ENCODE assay signal across 16 cellular contexts in the genomic region with DNA sequence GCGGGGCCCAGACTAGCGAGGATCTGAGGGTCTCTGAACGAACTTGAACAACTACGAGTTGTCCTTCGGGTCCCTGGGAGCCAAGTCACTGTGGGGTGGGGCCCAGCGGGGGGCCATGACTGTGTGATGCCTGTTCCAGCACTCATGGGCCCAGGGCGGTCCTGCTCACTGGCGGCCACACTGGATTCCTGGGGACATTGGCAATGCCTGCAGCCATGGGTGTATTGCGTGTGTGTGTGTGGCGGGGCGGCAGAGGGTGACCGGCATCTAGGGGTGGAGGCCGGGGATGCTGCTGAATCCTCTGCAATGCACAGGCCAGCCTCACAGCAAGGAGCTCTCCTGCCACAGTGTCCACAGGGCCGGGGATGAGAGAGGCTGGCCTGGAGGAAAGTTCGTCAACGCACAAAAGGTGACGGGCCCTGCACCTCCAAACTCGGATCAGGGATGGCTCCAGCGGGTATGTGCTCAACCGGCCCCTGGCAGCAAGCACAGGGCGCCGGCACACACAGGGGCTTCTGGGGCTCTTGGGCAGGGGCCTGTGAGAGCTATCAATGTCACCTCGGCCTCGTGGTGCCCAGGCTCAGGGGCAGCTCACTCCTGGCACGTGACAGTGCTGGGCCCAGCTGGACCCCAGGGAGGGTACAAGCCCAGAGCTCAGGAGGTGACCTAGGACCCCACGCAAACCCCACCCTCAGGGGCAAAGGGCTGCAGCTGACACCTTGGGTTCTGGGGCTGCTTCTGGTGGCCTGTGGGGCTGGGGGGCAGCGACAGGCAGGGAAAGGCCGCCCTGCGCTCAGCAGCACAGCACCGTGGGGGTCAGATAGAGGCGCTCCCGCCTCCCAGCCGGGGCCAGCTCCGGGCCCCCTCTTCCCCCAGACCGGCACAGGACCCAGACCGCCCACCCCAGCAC. TPM values are rescaled to one million over a fixed set of nuclear protein-coding genes. Genes with fewer than 3 reads are reported as not detected.
"Had no signal": no experiment of that assay in that cellular context is flagged by ENCODE, and none has a peak within 500 bp of the region (broad histone marks: within the 10 kb centered on the region; RNA-seq: fewer than 3 reads in every experiment).

No MANE protein-coding gene starts in this region.

- H3K4me1 ChIP-seq: gastrocnemius medialis, left lung, testis had no signal

- H3K27ac ChIP-seq: epithelial cell of prostate, esophagus muscularis mucosa, gastrocnemius medialis, heart right ventricle, left lung, right atrium auricular region, testis, tibial nerve had no signal

- H3K36me3 ChIP-seq: gastrocnemius medialis, left lung had no signal

- H3K4me2 ChIP-seq: smooth muscle cell had no signal

- H3K9me3 ChIP-seq: esophagus muscularis mucosa, gastrocnemius medialis, heart right ventricle, left lung, mucosa of descending colon, right atrium auricular region, testis, tibial nerve had no signal

- ATAC-seq: gastrocnemius medialis; heart right ventricle; left lung; mucosa of descending colon; naive thymus-derived CD8-positive, alpha-beta T cell had no signal

- DNase-seq: effector memory CD4-positive, alpha-beta T cell; gastrocnemius medialis; heart right ventricle; hypothalamus; left lung; mucosa of descending colon; naive thymus-derived CD8-positive, alpha-beta T cell; stimulated activated CD4-positive, alpha-beta T cell treated with anti-CD3 and anti-CD28 coated beads, Interleukin-4, amount 100 ng/mL, for 1 hour; stimulated activated CD8-positive, alpha-beta memory T cell treated with anti-CD3 and anti-CD28 coated beads, Interleukin-4, amount 100 ng/mL, for 48 hours; testis had no signal

- H3K4me3 ChIP-seq: esophagus muscularis mucosa, gastrocnemius medialis, heart right ventricle, left lung, mucosa of descending colon, right atrium auricular region, smooth muscle cell, testis, tibial nerve had no signal

- H3K27me3 ChIP-seq: esophagus muscularis mucosa, gastrocnemius medialis, heart right ventricle, left lung, right atrium auricular region, testis, tibial nerve had no signal

RNA-seq across cellular contexts. Expression of a gene that starts 27.9 kb away (rescaled TPM):
- total RNA-seq: fibroblast of villous mesenchyme; naive thymus-derived CD8-positive, alpha-beta T cell had no signal
- polyA plus RNA-seq: naive thymus-derived CD8-positive, alpha-beta T cell; smooth muscle cell had no signal
